In genomic region chr1:93980320-93980744, GRCh38 we compare ENCODE assay signal across 9 cellular contexts.
DNase-seq lines count a peak whose midpoint lies in the region; ATAC-seq, FAIRE-seq and TF ChIP-seq lines count a peak whose summit lies in the region.
"Had no signal": no experiment of that assay in that cellular context is flagged by ENCODE, and none has a peak within 500 bp of the region (broad histone marks: within the 10 kb centered on the region; RNA-seq: fewer than 3 reads in every experiment).

No MANE protein-coding gene starts in this region.

- SMC1A ChIA-PET in GM12878 (lab: Charles Lee; ENCODE audit: uncharacterized antibody, unreplicated experiment) = interaction anchor here (0.6 to 1.7 kb wide), 2 partner anchors 16 to 507 kb away, joined by 3 to 4 read pairs; no protein-coding TSS in a partner anchor

- H3K4me3 ChIP-seq in GM12878 = no peak overlapping the region
- H3K4me3 ChIP-seq in mesodermal cell (ENCODE audit: extremely low read depth, insufficient read depth, low read length, poor library complexity, severe bottlenecking) = no peak overlapping the region

- in situ Hi-C loops in KBM-7 (cut with MboI; ENCODE audit: low pct_unique_long_range_greater_than_20kb, low sequenced_read_pairs) (no loop called here), GM12878 (cut with MboI) (no loop called here)

- no peak overlapping the region for H3K9ac ChIP-seq in GM12878 (ENCODE audit: control insufficient read depth, insufficient read depth, low read length)

- H3K36me3 ChIP-seq in GM12878 (ENCODE audit: control insufficient read depth in 2 of 2, insufficient read depth in 2 of 2, low read length in 1 of 2) (no peaks in the 10 kb centered on the region), mesodermal cell (ENCODE audit: control insufficient read depth, insufficient read depth, low read length) (no peaks in the 10 kb centered on the region)

- peak; percentile 26; the same call in 1 of the 2 replicates for TF ChIP-seq RAD21 in GM12878 (IDR thresholded peaks at IDR 0.05; ENCODE audit: insufficient read depth, low read depth, low read length)

- ATAC-seq in GM12878 (peak; percentile 85), GM21737 (IDR thresholded peaks at IDR 0.05; ENCODE audit: unreplicated experiment) (no peak)

- no peaks in the 10 kb centered on the region for H3K9me3 ChIP-seq in GM12878 (replicated peaks; ENCODE audit: control insufficient read depth, insufficient read depth, low read length)
- no peaks in the 10 kb centered on the region for H3K9me3 ChIP-seq in mesodermal cell (ENCODE audit: control insufficient read depth, low read length)

- H3K27me3 ChIP-seq in GM12878 (replicated peaks in 1 of 2; ENCODE audit: control insufficient read depth in 2 of 2, insufficient read depth in 2 of 2, low read length in 1 of 2) = no peaks in the 10 kb centered on the region

- no peak for TF ChIP-seq EP300 in GM12878 (IDR thresholded peaks at IDR 0.05; ENCODE audit: borderline replicate concordance in 1 of 2, control insufficient read depth in 1 of 2, low read depth in 2 of 2, low read length in 2 of 2)

- POLR2A ChIA-PET in GM12878 (lab: Charles Lee) = interaction anchor here (0.5 kb wide), 1 partner anchor 894 kb away, joined by 6 read pairs; no protein-coding TSS in a partner anchor

- no peak overlapping the region for H3K4me2 ChIP-seq in GM12878 (ENCODE audit: control insufficient read depth, insufficient read depth)

- RAD21 ChIA-PET in GM12878 (lab: Charles Lee; ENCODE audit: unreplicated experiment) = interaction anchor here (0.7 kb wide), 1 partner anchor 340 kb away, joined by 3 read pairs; no protein-coding TSS in a partner anchor

- intact Hi-C loops in GM12878 (cut with micrococcal nuclease; ENCODE audit: unreplicated experiment) = no loop called here

- no TSS peak for BruUV-seq in GM12878 (replicated peaks; lab: Mats Ljungman, UMichigan)

- 14% methylated on average over 2 of the region's 2 CpGs for WGBS in GM12878 (ENCODE audit: insufficient coverage, insufficient replicate concordance, low lambda C conversion rate, missing lambda C conversion rate)
- 63 to 92% methylated on average over 1 of the region's 2 CpGs for WGBS in mesodermal cell (ENCODE audit: insufficient coverage in 2 of 2), 2 experiments

- DNase-seq in COLO668 (lab: John Stamatoyannopoulos, UW; ENCODE audit: unreplicated experiment) = peak; percentile 48
- DNase-seq in KBM-7 = peak; percentile 7
- no peak for DNase-seq in GM12878 (ENCODE audit: low read depth, low spot score)
- no peak for DNase-seq in GM12892 (ENCODE audit: insufficient read length)
- no peak for DNase-seq in LoVo (ENCODE audit: low spot score)
- DNase-seq in activated T-cell treated with anti-CD3 and anti-CD28 coated beads for 4 hours = no peak
- DNase-seq: stimulated activated naive CD4-positive, alpha-beta T cell treated with Interleukin-2 at 50 U/mL for 16 hours had no signal

- FAIRE-seq in GM12878 (lab: Jason Lieb, UNC) (no peak), GM12892 (lab: Jason Lieb, UNC) (no peak)

- TF ChIP-seq POLR2A in GM12878 (IDR thresholded peaks at IDR 0.05; ENCODE audit: low read depth, low read length) (no peak), GM12892 (IDR thresholded peaks at IDR 0.05; ENCODE audit: low read depth, low read length) (no peak)

- H3K27ac ChIP-seq in GM12878 (ENCODE audit: control insufficient read depth, insufficient read depth) (no peak overlapping the region), mesodermal cell (ENCODE audit: low read depth, low read length, severe bottlenecking) (peak overlapping the region; percentile 44)

- no peaks in the 10 kb centered on the region for H4K20me1 ChIP-seq in GM12878 (ENCODE audit: control insufficient read depth, insufficient read depth)

- peak; percentile 27 to 34 (median 28); a peak in 3 of 6 replicates for TF ChIP-seq CTCF in GM12878 (IDR thresholded peaks at IDR 0.05 in 2 of 3, conservative IDR thresholded peaks at IDR 0.05 in 1 of 3; ENCODE audit: control insufficient read depth in 2 of 3, extremely low read depth in 1 of 3, insufficient read depth in 1 of 3, low read depth in 3 of 3, low read length in 3 of 3)

- CTCF ChIA-PET in GM12878 (lab: Yijun Ruan, JAX) = interaction anchor here (1.5 to 1.8 kb wide), 2 partner anchors 15 to 58 kb away, joined by 3 to 6 read pairs; no protein-coding TSS in a partner anchor

- H2AFZ ChIP-seq in GM12878 (ENCODE audit: control insufficient read depth, low read depth, low read length) = no peak overlapping the region

- no peaks in the 10 kb centered on the region for H3K79me2 ChIP-seq in GM12878 (ENCODE audit: control insufficient read depth, insufficient read depth, low read length)

- H3K4me1 ChIP-seq in GM12878 (ENCODE audit: control insufficient read depth, insufficient read depth, low read length) = no peaks in the 10 kb centered on the region
- peaks cover 37% of the 10 kb centered on the region for H3K4me1 ChIP-seq in mesodermal cell (ENCODE audit: control insufficient read depth, insufficient read depth, low read length, poor library complexity, severe bottlenecking)

TF ChIP-seq in GM12878, 131 proteins besides CTCF, POLR2A, EP300 and RAD21 (continues in another document):
- TF ChIP-seq MYC (IDR thresholded peaks at IDR 0.05; ENCODE audit: insufficient read depth, insufficient read length, insufficient replicate concordance, low read length, severe bottlenecking) (no peak), NKRF (conservative IDR thresholded peaks at IDR 0.05) (no peak), CEBPB (IDR thresholded peaks at IDR 0.05; ENCODE audit: borderline replicate concordance in 1 of 2, low read depth in 2 of 2, low read length in 2 of 2) (no peak), ZNF592 (IDR thresholded peaks at IDR 0.05) (no peak), STAT1 (conservative IDR thresholded peaks at IDR 0.05) (no peak), ZZZ3 (IDR thresholded peaks at IDR 0.05; ENCODE audit: control insufficient read depth, insufficient read length, low read depth) (no peak), CBX3 (IDR thresholded peaks at IDR 0.05; ENCODE audit: borderline replicate concordance, low read depth) (no peak)

Comparison
In these comparisons a context has a peak if more than half of its experiments do, and no peak if none do; other contexts are left out.
1. DNase-seq: peak in COLO668 (single experiment) and KBM-7 (single experiment); none in GM12878 (single experiment), GM12892 (single experiment), LoVo (single experiment) and activated T-cell treated with anti-CD3 and anti-CD28 coated beads for 4 hours (single experiment).